Comparison of ENCODE assay signal across 1 cellular context in the genomic region with DNA sequence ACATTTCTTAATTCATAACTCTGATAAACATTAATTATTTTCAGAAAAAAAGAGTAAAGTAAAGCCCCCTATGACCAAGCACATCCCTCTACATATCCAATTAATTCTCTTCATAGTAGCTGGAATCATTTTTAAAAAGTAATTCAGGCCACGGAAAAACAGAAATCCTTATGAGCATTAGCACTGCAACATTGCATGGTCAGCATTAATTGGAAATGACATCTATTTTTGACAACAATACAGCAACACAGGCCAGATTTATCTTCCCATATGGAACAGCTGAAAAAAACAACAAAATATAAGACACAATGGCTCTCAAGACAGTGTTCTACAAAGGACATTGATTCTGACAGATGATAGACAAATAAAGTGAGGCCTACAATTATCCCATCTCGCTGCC.
TF ChIP-seq lines count a peak whose summit lies in the region.

No MANE protein-coding gene starts in this region.

TF ChIP-seq in K562, 482 proteins besides CTCF, POLR2A, EP300 and RAD21 (continued from another document):
- TF ChIP-seq, protein P1, sequence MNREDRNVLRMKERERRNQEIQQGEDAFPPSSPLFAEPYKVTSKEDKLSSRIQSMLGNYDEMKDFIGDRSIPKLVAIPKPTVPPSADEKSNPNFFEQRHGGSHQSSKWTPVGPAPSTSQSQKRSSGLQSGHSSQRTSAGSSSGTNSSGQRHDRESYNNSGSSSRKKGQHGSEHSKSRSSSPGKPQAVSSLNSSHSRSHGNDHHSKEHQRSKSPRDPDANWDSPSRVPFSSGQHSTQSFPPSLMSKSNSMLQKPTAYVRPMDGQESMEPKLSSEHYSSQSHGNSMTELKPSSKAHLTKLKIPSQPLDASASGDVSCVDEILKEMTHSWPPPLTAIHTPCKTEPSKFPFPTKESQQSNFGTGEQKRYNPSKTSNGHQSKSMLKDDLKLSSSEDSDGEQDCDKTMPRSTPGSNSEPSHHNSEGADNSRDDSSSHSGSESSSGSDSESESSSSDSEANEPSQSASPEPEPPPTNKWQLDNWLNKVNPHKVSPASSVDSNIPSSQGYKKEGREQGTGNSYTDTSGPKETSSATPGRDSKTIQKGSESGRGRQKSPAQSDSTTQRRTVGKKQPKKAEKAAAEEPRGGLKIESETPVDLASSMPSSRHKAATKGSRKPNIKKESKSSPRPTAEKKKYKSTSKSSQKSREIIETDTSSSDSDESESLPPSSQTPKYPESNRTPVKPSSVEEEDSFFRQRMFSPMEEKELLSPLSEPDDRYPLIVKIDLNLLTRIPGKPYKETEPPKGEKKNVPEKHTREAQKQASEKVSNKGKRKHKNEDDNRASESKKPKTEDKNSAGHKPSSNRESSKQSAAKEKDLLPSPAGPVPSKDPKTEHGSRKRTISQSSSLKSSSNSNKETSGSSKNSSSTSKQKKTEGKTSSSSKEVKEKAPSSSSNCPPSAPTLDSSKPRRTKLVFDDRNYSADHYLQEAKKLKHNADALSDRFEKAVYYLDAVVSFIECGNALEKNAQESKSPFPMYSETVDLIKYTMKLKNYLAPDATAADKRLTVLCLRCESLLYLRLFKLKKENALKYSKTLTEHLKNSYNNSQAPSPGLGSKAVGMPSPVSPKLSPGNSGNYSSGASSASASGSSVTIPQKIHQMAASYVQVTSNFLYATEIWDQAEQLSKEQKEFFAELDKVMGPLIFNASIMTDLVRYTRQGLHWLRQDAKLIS (CRISPR knock-in tag; IDR thresholded peaks at IDR 0.05) = no peak
TF ChIP-seq in K562: peak in this region for 5.
